20 cellular contexts compared by ENCODE assay signal in the genomic region with DNA sequence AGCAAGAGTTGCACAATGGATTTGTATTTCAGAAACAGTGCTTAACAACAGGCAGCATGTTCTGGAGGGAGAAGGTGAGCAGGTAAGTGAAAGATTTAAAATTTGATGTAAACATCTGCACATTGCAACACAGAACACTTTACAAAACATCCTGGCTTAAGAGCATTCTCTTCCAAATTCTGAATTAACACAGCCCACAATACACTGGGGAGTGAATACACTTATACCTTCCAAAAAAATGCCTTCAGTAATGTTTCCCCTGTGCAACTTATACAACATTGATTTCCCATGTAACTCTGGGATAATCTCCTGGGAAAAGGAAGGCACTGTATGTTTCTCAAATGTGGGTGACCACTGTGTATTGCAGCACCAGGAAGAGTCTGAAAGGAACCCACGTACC.
A peak's percentile ranks its signal among the peaks of the same experiment; 100 is the strongest.
DNase-seq lines count a peak whose midpoint lies in the region; ATAC-seq and TF ChIP-seq lines count a peak whose summit lies in the region.
"Had no signal": no experiment of that assay in that cellular context is flagged by ENCODE, and none has a peak within 500 bp of the region (broad histone marks: within the 10 kb centered on the region; RNA-seq: fewer than 3 reads in every experiment).

No MANE protein-coding gene starts in this region.

- DNase-seq in activated T-cell treated with anti-CD3 and anti-CD28 coated beads, Interleukin-2, amount 50 U/mL, for 24 hours, result no peak
- DNase-seq in activated T-cell treated with anti-CD3 and anti-CD28 coated beads for 4 hours, result no peak
- no peak for DNase-seq in CD8-positive, alpha-beta T cell
- DNase-seq in central memory CD8-positive, alpha-beta T cell (ENCODE audit: low spot score in 2 of 2), result no peak
- DNase-seq in superior temporal gyrus (ENCODE audit: extremely low spot score), result no peak
- DNase-seq in GM23248, result no peak
- no peak for DNase-seq in Peyer's patch
- DNase-seq: central memory CD4-positive, alpha-beta T cell; DMS53; NCI-H1105; NCI-H2081 treated with DMSO at 0.1 percent for 48 hours; NCI-H524; stimulated activated CD4-positive, alpha-beta T cell treated with anti-CD3 and anti-CD28 coated beads, Interleukin-4, amount 100 ng/mL, for 1 hour had no signal

- ATAC-seq in CD8-positive, alpha-beta T cell, result no peak
- no peak for ATAC-seq in central memory CD8-positive, alpha-beta T cell (replicated peaks; ENCODE audit: extremely low read depth, poor library complexity, severe bottlenecking)

- POLR2A ChIA-PET in CD8-positive, alpha-beta T cell (lab: Charles Lee), result no interaction called here

- H3K36me3 ChIP-seq in CD8-positive, alpha-beta T cell (ENCODE audit: insufficient read depth, low read length), result no peaks in the 10 kb centered on the region
- H3K36me3 ChIP-seq in GM23248 (ENCODE audit: low read depth), result no peaks in the 10 kb centered on the region
- H3K36me3 ChIP-seq in Peyer's patch, result no peaks in the 10 kb centered on the region
- H3K36me3 ChIP-seq: vagina had no signal

- H3K36me3 Mint-ChIP-seq in activated T-cell treated with anti-CD3 and anti-CD28 coated beads, Interleukin-2, amount 50 U/mL, for 24 hours (ENCODE audit: low read depth), result peaks cover 97% of the 10 kb centered on the region
- peaks cover 78% of the 10 kb centered on the region for H3K36me3 Mint-ChIP-seq in CD8-positive, alpha-beta T cell
- H3K36me3 Mint-ChIP-seq in central memory CD8-positive, alpha-beta T cell (ENCODE audit: insufficient read depth), result peaks cover 80% of the 10 kb centered on the region
- H3K36me3 Mint-ChIP-seq in nephron (ENCODE audit: low read depth), result peaks cover 11% of the 10 kb centered on the region

- no peak overlapping the region for H3K4me2 ChIP-seq in GM23248 (ENCODE audit: unreplicated experiment)
- H3K4me2 ChIP-seq: hepatocyte had no signal

- no peaks in the 10 kb centered on the region for H3K27me3 Mint-ChIP-seq in activated T-cell treated with anti-CD3 and anti-CD28 coated beads, Interleukin-2, amount 50 U/mL, for 24 hours
- H3K27me3 Mint-ChIP-seq in CD8-positive, alpha-beta T cell (ENCODE audit: low read depth), result no peaks in the 10 kb centered on the region
- H3K27me3 Mint-ChIP-seq in central memory CD8-positive, alpha-beta T cell, result no peaks in the 10 kb centered on the region
- no peaks in the 10 kb centered on the region for H3K27me3 Mint-ChIP-seq in nephron (ENCODE audit: low read depth)

- H3K4me3 ChIP-seq in CD8-positive, alpha-beta T cell (ENCODE audit: low read depth, low read length), result no peak overlapping the region
- H3K4me3 ChIP-seq in GM23248 (no peak overlapping the region), Peyer's patch (no peak overlapping the region)
- H3K4me3 ChIP-seq: hepatocyte, lung, skin epidermis, vagina had no signal

- TF ChIP-seq POLR2A in Peyer's patch (IDR thresholded peaks at IDR 0.05), result no peak

- H3K9me3 Mint-ChIP-seq in activated T-cell treated with anti-CD3 and anti-CD28 coated beads, Interleukin-2, amount 50 U/mL, for 24 hours, result peaks cover 2% of the 10 kb centered on the region
- H3K9me3 Mint-ChIP-seq in CD8-positive, alpha-beta T cell, result no peaks in the 10 kb centered on the region
- H3K9me3 Mint-ChIP-seq in central memory CD8-positive, alpha-beta T cell, result no peaks in the 10 kb centered on the region
- H3K9me3 Mint-ChIP-seq in nephron, result no peaks in the 10 kb centered on the region
- H3K9me3 Mint-ChIP-seq: CD14-positive monocyte had no signal

- H3K9ac ChIP-seq in GM23248, result no peak overlapping the region

- WGBS in GM23248 (ENCODE audit: low coverage in 1 of 2, low lambda C conversion rate in 2 of 2, missing lambda C conversion rate in 2 of 2), 2 experiments, result 96 to 100% methylated on average over 1 of the region's 1 CpG

- intact Hi-C loops in CD8-positive, alpha-beta T cell (cut with DNase I, micrococcal nuclease), result loop anchor here in 1 of 2 experiments (1.0 to 2.0 kb wide), 2 partner anchors 8 to 35 kb away; no protein-coding TSS in a partner anchor

- peaks cover 76% of the 10 kb centered on the region for H3K4me1 ChIP-seq in CD8-positive, alpha-beta T cell (ENCODE audit: insufficient read depth, low read length)
- H3K4me1 ChIP-seq in GM23248 (ENCODE audit: insufficient read depth), result peaks cover 15% of the 10 kb centered on the region; the same call in 1 of the 2 replicates
- peaks cover 0 to 15% (median 0%) of the 10 kb centered on the region in 4 donors for H3K4me1 ChIP-seq in Peyer's patch

- peak overlapping the region; percentile 82 for H3K27ac Mint-ChIP-seq in activated T-cell treated with anti-CD3 and anti-CD28 coated beads, Interleukin-2, amount 50 U/mL, for 24 hours
- H3K27ac Mint-ChIP-seq in CD8-positive, alpha-beta T cell, result peak overlapping the region; percentile 96
- H3K27ac Mint-ChIP-seq in central memory CD8-positive, alpha-beta T cell (ENCODE audit: low read depth), result peak overlapping the region; percentile 89
- H3K27ac Mint-ChIP-seq in nephron, result peak overlapping the region in 2 of 3 experiments; percentile 48 to 98

- H3K79me2 ChIP-seq in GM23248 (ENCODE audit: insufficient read depth), result peaks cover 82% of the 10 kb centered on the region
- H3K79me2 ChIP-seq: hepatocyte had no signal

- H3K9me3 ChIP-seq in CD8-positive, alpha-beta T cell (ENCODE audit: low read length), result no peaks in the 10 kb centered on the region
- H3K9me3 ChIP-seq in GM23248 (ENCODE audit: low read depth) (no peaks in the 10 kb centered on the region), Peyer's patch (no peaks in the 10 kb centered on the region)
- H3K9me3 ChIP-seq: vagina had no signal

- H3K27me3 ChIP-seq in CD8-positive, alpha-beta T cell (ENCODE audit: insufficient read depth, low read length), result no peaks in the 10 kb centered on the region
- H3K27me3 ChIP-seq in GM23248 (replicated peaks; ENCODE audit: insufficient read depth), result no peaks in the 10 kb centered on the region
- H3K27me3 ChIP-seq in Peyer's patch, result no peaks in the 10 kb centered on the region
- H3K27me3 ChIP-seq: hepatocyte, vagina had no signal

- no peak overlapping the region for H3K4me3 Mint-ChIP-seq in activated T-cell treated with anti-CD3 and anti-CD28 coated beads, Interleukin-2, amount 50 U/mL, for 24 hours
- H3K4me3 Mint-ChIP-seq in CD8-positive, alpha-beta T cell, result peak overlapping the region; percentile 24
- peak overlapping the region; percentile 63 for H3K4me3 Mint-ChIP-seq in central memory CD8-positive, alpha-beta T cell
- no peak overlapping the region for H3K4me3 Mint-ChIP-seq in nephron
- H3K4me3 Mint-ChIP-seq: CD14-positive monocyte had no signal

- TF ChIP-seq CTCF in CD8-positive, alpha-beta T cell (IDR thresholded peaks at IDR 0.05), result no peak
- TF ChIP-seq CTCF in nephron (IDR thresholded peaks at IDR 0.05; ENCODE audit: unreplicated experiment in 3 of 3) (no peak), Peyer's patch (IDR thresholded peaks at IDR 0.05) (no peak)

- no peak overlapping the region for H2AFZ ChIP-seq in GM23248
- H2AFZ ChIP-seq: hepatocyte had no signal

- no peaks in the 10 kb centered on the region for H3K9me2 ChIP-seq in GM23248 (ENCODE audit: insufficient read depth)

- H3K27ac ChIP-seq in CD8-positive, alpha-beta T cell (ENCODE audit: low read depth, low read length), result no peak overlapping the region
- no peak overlapping the region for H3K27ac ChIP-seq in GM23248
- peak overlapping the region in 1 of 4 donors; percentile 34 for H3K27ac ChIP-seq in Peyer's patch
- H3K27ac ChIP-seq: hepatocyte, RWPE1, vagina had no signal

- H3K4me1 Mint-ChIP-seq in activated T-cell treated with anti-CD3 and anti-CD28 coated beads, Interleukin-2, amount 50 U/mL, for 24 hours (ENCODE audit: low read depth), result peaks cover 92% of the 10 kb centered on the region
- H3K4me1 Mint-ChIP-seq in CD8-positive, alpha-beta T cell (ENCODE audit: low read depth), result peaks cover 94% of the 10 kb centered on the region
- H3K4me1 Mint-ChIP-seq in central memory CD8-positive, alpha-beta T cell, result peaks cover 95% of the 10 kb centered on the region
- peaks cover 65% of the 10 kb centered on the region for H3K4me1 Mint-ChIP-seq in nephron

- H4K20me1 ChIP-seq in GM23248 (ENCODE audit: insufficient read depth), result peaks cover 7% of the 10 kb centered on the region; the same call in 1 of the 2 replicates

- H3F3A ChIP-seq in GM23248 (ENCODE audit: insufficient read depth), result peaks cover 9% of the 10 kb centered on the region; the same call in 1 of the 2 replicates

- in situ Hi-C loops in GM23248 (cut with MboI), result no loop called here

- CTCF ChIA-PET in CD8-positive, alpha-beta T cell (lab: Charles Lee), result no interaction called here

Comparison
In these comparisons a context has a peak if more than half of its experiments do, and no peak if none do; other contexts are left out.
1. H3K4me3 Mint-ChIP-seq: peak in CD8-positive, alpha-beta T cell (single experiment) and central memory CD8-positive, alpha-beta T cell (single experiment); none in activated T-cell treated with anti-CD3 and anti-CD28 coated beads, Interleukin-2, amount 50 U/mL, for 24 hours (single experiment) and nephron (0 of 3).
2. Peak in every context shown above with its lines, with median percentiles within 50 percentile points of each other: H3K27ac Mint-ChIP-seq.